In the genomic region with DNA sequence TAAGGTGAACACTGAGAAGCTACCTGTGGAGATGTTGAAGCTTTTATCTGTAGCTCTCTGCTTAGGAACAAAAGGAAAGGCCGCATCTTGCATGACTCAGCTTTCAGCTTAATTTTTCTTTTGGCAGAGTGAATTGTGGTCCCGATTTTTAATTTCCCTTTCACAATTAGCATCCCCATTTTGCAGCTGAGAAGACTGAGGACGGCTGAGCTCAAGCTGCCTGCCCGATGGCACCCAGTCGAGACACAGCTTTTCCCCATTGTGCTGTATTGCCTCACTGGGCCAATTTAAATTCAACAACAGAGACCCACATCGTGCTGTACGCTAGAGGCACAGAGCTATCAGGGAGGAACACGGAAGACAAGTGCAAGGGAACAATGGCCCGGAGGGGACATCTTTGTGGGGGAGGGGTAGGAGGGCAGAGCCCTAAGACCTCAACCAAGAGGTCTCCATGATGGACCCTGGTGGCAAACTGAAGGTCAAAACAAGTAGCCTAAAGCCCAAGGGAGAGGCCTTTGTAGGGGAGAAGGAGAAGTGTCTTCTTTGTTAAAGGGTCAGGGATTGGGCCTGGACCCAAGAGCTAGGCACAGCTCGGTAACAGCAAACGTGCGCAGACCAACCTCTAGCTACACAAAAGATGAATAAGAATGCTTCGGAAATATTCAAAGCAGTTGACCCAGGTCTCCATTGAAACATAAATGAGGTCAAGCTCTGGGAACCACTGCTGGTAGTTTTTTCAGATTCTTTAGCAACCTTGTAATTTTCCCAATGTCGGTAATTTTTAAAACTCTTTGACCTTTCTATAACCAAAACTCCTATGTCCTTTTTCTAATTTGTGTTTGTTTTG, we compare ENCODE assay signal across 20 cellular contexts.
"Had no signal": no experiment of that assay in that cellular context is flagged by ENCODE, and none has a peak within 500 bp of the region (broad histone marks: within the 10 kb centered on the region; RNA-seq: fewer than 3 reads in every experiment).

No MANE protein-coding gene starts in this region.

- H3K36me3 ChIP-seq: gastrocnemius medialis, heart right ventricle, sigmoid colon, tibial artery, upper lobe of right lung, vagina had no signal

- DNase-seq: dorsolateral prefrontal cortex; effector CD8-positive, alpha-beta T cell; gastrocnemius medialis; heart right ventricle; hypothalamus; kidney glomerular epithelial cell; mammary epithelial cell; naive thymus-derived CD4-positive, alpha-beta T cell; nephron progenitor cell; posterior cingulate gyrus; sigmoid colon; stimulated activated naive CD4-positive, alpha-beta T cell treated with Interleukin-2 at 50 U/mL for 16 hours; tibial artery; upper lobe of right lung had no signal

- FAIRE-seq: islet of Langerhans had no signal

- H3K9me3 ChIP-seq: gastrocnemius medialis, heart right ventricle, sigmoid colon, tibial artery, upper lobe of right lung, vagina had no signal

- H3K36me3 Mint-ChIP-seq: naive thymus-derived CD4-positive, alpha-beta T cell had no signal

- ATAC-seq: esophagus mucosa; gastrocnemius medialis; heart right ventricle; left lobe of liver; naive thymus-derived CD4-positive, alpha-beta T cell; upper lobe of right lung had no signal

- H3K4me3 Mint-ChIP-seq: naive thymus-derived CD4-positive, alpha-beta T cell; nephron progenitor cell had no signal

- H3K27ac Mint-ChIP-seq: naive thymus-derived CD4-positive, alpha-beta T cell; nephron progenitor cell had no signal

- H3K9me3 Mint-ChIP-seq: naive thymus-derived CD4-positive, alpha-beta T cell; nephron progenitor cell had no signal

- H3K27ac ChIP-seq: coronary artery, gastrocnemius medialis, heart right ventricle, sigmoid colon, skin epidermis, tibial artery, upper lobe of right lung, vagina had no signal

- H3K27me3 ChIP-seq: dorsolateral prefrontal cortex, gastrocnemius medialis, heart right ventricle, sigmoid colon, tibial artery, upper lobe of right lung, vagina had no signal

- H3K4me3 ChIP-seq: coronary artery, dorsolateral prefrontal cortex, gastrocnemius medialis, heart right ventricle, sigmoid colon, skin epidermis, tibial artery, upper lobe of right lung, vagina had no signal
